Comparison of ENCODE assay signal across 9 cellular contexts in the genomic region with DNA sequence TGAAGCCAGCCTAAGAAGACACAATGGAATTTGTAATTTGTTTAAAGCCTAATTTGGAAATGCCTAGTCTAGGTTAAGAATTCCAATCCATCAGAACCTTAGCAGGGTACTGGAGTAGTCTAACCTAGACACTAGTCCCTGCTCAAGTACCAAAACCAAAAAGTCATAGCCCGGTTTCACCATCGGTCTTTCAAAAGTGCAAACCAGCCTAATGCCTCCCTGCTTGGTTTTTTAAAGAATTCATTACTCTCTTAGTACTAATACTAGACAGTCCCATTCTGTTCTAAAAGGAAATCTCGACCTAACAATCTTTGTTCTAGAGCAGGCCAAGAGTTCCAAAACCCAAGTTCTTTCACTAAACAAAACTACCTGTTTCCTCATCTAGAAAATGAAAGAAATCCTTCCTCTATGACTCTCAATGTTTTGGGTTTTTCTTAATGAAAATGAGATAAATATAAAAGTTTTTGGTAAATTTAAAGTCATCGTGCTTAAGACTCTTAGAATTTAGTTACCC. TPM values are rescaled to one million over a fixed set of nuclear protein-coding genes. Genes with fewer than 3 reads are reported as not detected.
DNase-seq lines count a peak whose midpoint lies in the region; ATAC-seq and TF ChIP-seq lines count a peak whose summit lies in the region.
"Had no signal": no experiment of that assay in that cellular context is flagged by ENCODE, and none has a peak within 500 bp of the region (broad histone marks: within the 10 kb centered on the region; RNA-seq: fewer than 3 reads in every experiment).

No MANE protein-coding gene starts in this region.

- H3K36me3 ChIP-seq in hepatocyte (replicated peaks; ENCODE audit: insufficient read depth, low read depth), result no peaks in the 10 kb centered on the region

- H3K4me3 Mint-ChIP-seq in activated CD4-positive, alpha-beta T cell treated with anti-CD3 and anti-CD28 coated beads for 36 hours, result peak overlapping the region; percentile 92
- peak overlapping the region; percentile 98 for H3K4me3 Mint-ChIP-seq in activated CD8-positive, alpha-beta T cell treated with anti-CD3 and anti-CD28 coated beads, Interleukin-2, amount 10 ng/mL, durations not matched to agents 7 days and 5 days
- peak overlapping the region; percentile 96 for H3K4me3 Mint-ChIP-seq in stimulated activated effector memory CD8-positive, alpha-beta T cell treated with anti-CD3 and anti-CD28 coated beads, Interleukin-12 subunit alpha, Interleukin-12 subunit beta, amount 100 ng/mL, for 72 hours

- peaks cover 43% of the 10 kb centered on the region for H3K4me1 Mint-ChIP-seq in activated CD4-positive, alpha-beta T cell treated with anti-CD3 and anti-CD28 coated beads for 36 hours
- peaks cover 40% of the 10 kb centered on the region for H3K4me1 Mint-ChIP-seq in activated CD8-positive, alpha-beta T cell treated with anti-CD3 and anti-CD28 coated beads, Interleukin-2, amount 10 ng/mL, durations not matched to agents 7 days and 5 days (ENCODE audit: low read depth)
- peaks cover 32% of the 10 kb centered on the region for H3K4me1 Mint-ChIP-seq in stimulated activated effector memory CD8-positive, alpha-beta T cell treated with anti-CD3 and anti-CD28 coated beads, Interleukin-12 subunit alpha, Interleukin-12 subunit beta, amount 100 ng/mL, for 72 hours

- intact Hi-C loops in activated CD4-positive, alpha-beta T cell treated with anti-CD3 and anti-CD28 coated beads for 36 hours (cut with DNase I, micrococcal nuclease), result loop anchor here (5.0 to 10.0 kb wide), 5 partner anchors 36 to 1828 kb away; a partner anchor contains a TSS

- no peaks in the 10 kb centered on the region for H3K9me2 ChIP-seq in hepatocyte (replicated peaks; ENCODE audit: insufficient read depth)

- no peak for ATAC-seq in activated CD4-positive, alpha-beta T cell treated with anti-CD3 and anti-CD28 coated beads for 36 hours
- no peak for ATAC-seq in activated CD8-positive, alpha-beta T cell treated with anti-CD3 and anti-CD28 coated beads, Interleukin-2, amount 10 ng/mL, durations not matched to agents 7 days and 5 days
- ATAC-seq in stimulated activated effector memory CD8-positive, alpha-beta T cell treated with anti-CD3 and anti-CD28 coated beads, Interleukin-12 subunit alpha, Interleukin-12 subunit beta, amount 100 ng/mL, for 72 hours, result no peak

- H3K27me3 Mint-ChIP-seq in activated CD4-positive, alpha-beta T cell treated with anti-CD3 and anti-CD28 coated beads for 36 hours, result no peaks in the 10 kb centered on the region
- no peaks in the 10 kb centered on the region for H3K27me3 Mint-ChIP-seq in activated CD8-positive, alpha-beta T cell treated with anti-CD3 and anti-CD28 coated beads, Interleukin-2, amount 10 ng/mL, durations not matched to agents 7 days and 5 days (ENCODE audit: low read depth)

- TF ChIP-seq CTCF in hepatocyte (IDR thresholded peaks at IDR 0.05; ENCODE audit: poor library complexity), result no peak

- peaks cover 73% of the 10 kb centered on the region for H3K79me2 ChIP-seq in hepatocyte

- H3K36me3 Mint-ChIP-seq in activated CD4-positive, alpha-beta T cell treated with anti-CD3 and anti-CD28 coated beads for 36 hours (ENCODE audit: low read depth), result peaks cover 45% of the 10 kb centered on the region
- peaks cover 36% of the 10 kb centered on the region for H3K36me3 Mint-ChIP-seq in activated CD8-positive, alpha-beta T cell treated with anti-CD3 and anti-CD28 coated beads, Interleukin-2, amount 10 ng/mL, durations not matched to agents 7 days and 5 days (ENCODE audit: low read depth)
- H3K36me3 Mint-ChIP-seq in stimulated activated effector memory CD8-positive, alpha-beta T cell treated with anti-CD3 and anti-CD28 coated beads, Interleukin-12 subunit alpha, Interleukin-12 subunit beta, amount 100 ng/mL, for 72 hours, result peaks cover 72% of the 10 kb centered on the region

- H3K27ac Mint-ChIP-seq in activated CD4-positive, alpha-beta T cell treated with anti-CD3 and anti-CD28 coated beads for 36 hours, result peak overlapping the region; percentile 83
- peak overlapping the region; percentile 0 for H3K27ac Mint-ChIP-seq in activated CD8-positive, alpha-beta T cell treated with anti-CD3 and anti-CD28 coated beads, Interleukin-2, amount 10 ng/mL, durations not matched to agents 7 days and 5 days
- peak overlapping the region; percentile 99 for H3K27ac Mint-ChIP-seq in stimulated activated effector memory CD8-positive, alpha-beta T cell treated with anti-CD3 and anti-CD28 coated beads, Interleukin-12 subunit alpha, Interleukin-12 subunit beta, amount 100 ng/mL, for 72 hours

- H3K4me1 ChIP-seq in hepatocyte (ENCODE audit: insufficient read depth), result peaks cover 22% of the 10 kb centered on the region

- POLR2A ChIA-PET in activated CD4-positive, alpha-beta T cell treated with anti-CD3 and anti-CD28 coated beads for 36 hours (lab: Charles Lee), result interaction anchor here (0.7 to 3.4 kb wide), 3 partner anchors 23 to 53 kb away, joined by 4 to 19 read pairs (median 4); no protein-coding TSS in a partner anchor
- POLR2A ChIA-PET in activated CD8-positive, alpha-beta T cell treated with anti-CD3 and anti-CD28 coated beads, Interleukin-2, amount 10 ng/mL, durations not matched to agents 7 days and 5 days (lab: Charles Lee), result interaction anchor here (0.7 to 3.7 kb wide), 2 partner anchors 7 to 79 kb away, joined by 3 to 15 read pairs; no protein-coding TSS in a partner anchor

- CTCF ChIA-PET in activated CD4-positive, alpha-beta T cell treated with anti-CD3 and anti-CD28 coated beads for 36 hours (lab: Charles Lee), result interaction anchor here (1.5 kb wide), 1 partner anchor 42 kb away, joined by 4 read pairs; no protein-coding TSS in a partner anchor
- CTCF ChIA-PET in activated CD8-positive, alpha-beta T cell treated with anti-CD3 and anti-CD28 coated beads, Interleukin-2, amount 10 ng/mL, durations not matched to agents 7 days and 5 days (lab: Charles Lee), result interaction anchor here (0.8 kb wide), 1 partner anchor 99 kb away, joined by 4 read pairs; no protein-coding TSS in a partner anchor

- no peaks in the 10 kb centered on the region for H3K9me3 ChIP-seq in hepatocyte (ENCODE audit: low read depth)

- H3K27me3 ChIP-seq in hepatocyte, result no peaks in the 10 kb centered on the region

- DNase-seq in activated CD4-positive, alpha-beta T cell treated with anti-CD3 and anti-CD28 coated beads for 36 hours, result no peak
- DNase-seq in activated CD4-positive, alpha-beta T cell treated with anti-CD3 and anti-CD28 coated beads for 1 hour, result no peak
- DNase-seq in activated CD8-positive, alpha-beta T cell treated with anti-CD3 and anti-CD28 coated beads, Interleukin-2, amount 10 ng/mL, durations not matched to agents 7 days and 5 days, result no peak
- DNase-seq in hepatocyte (ENCODE audit: low spot score), result no peak
- DNase-seq in stimulated activated effector memory CD8-positive, alpha-beta T cell treated with anti-CD3 and anti-CD28 coated beads, Interleukin-12 subunit alpha, Interleukin-12 subunit beta, amount 100 ng/mL, for 72 hours (ENCODE audit: low spot score in 2 of 2), result no peak
- no peak for DNase-seq in stimulated activated CD8-positive, alpha-beta memory T cell treated with anti-CD3 and anti-CD28 coated beads, Interleukin-4, amount 100 ng/mL, for 48 hours
- no peak for DNase-seq in SHP77 treated with DMSO at 0.1 percent for 48 hours (lab: John Stamatoyannopoulos, UW)
- DNase-seq in OCI-M1 (lab: John Stamatoyannopoulos, UW), result no peak
- DNase-seq: GOT3 had no signal

- H3K4me3 ChIP-seq in hepatocyte, result peak overlapping the region; percentile 88

- no peak overlapping the region for H2AFZ ChIP-seq in hepatocyte

- H3K27ac ChIP-seq in hepatocyte, result peak overlapping the region; percentile 100

- WGBS in hepatocyte (ENCODE audit: low lambda C conversion rate, missing lambda C conversion rate), result 42% methylated on average over 4 of the region's 4 CpGs

- H4K20me1 ChIP-seq in hepatocyte (ENCODE audit: insufficient read depth, poor library complexity, severe bottlenecking), result peaks cover 62% of the 10 kb centered on the region

- H3K9me3 Mint-ChIP-seq in activated CD4-positive, alpha-beta T cell treated with anti-CD3 and anti-CD28 coated beads for 36 hours (ENCODE audit: low read depth), result no peaks in the 10 kb centered on the region
- H3K9me3 Mint-ChIP-seq in activated CD8-positive, alpha-beta T cell treated with anti-CD3 and anti-CD28 coated beads, Interleukin-2, amount 10 ng/mL, durations not matched to agents 7 days and 5 days (ENCODE audit: insufficient read depth), result no peaks in the 10 kb centered on the region
- no peaks in the 10 kb centered on the region for H3K9me3 Mint-ChIP-seq in stimulated activated effector memory CD8-positive, alpha-beta T cell treated with anti-CD3 and anti-CD28 coated beads, Interleukin-12 subunit alpha, Interleukin-12 subunit beta, amount 100 ng/mL, for 72 hours

- peak overlapping the region; percentile 84 for H3K4me2 ChIP-seq in hepatocyte

RNA-seq across cellular contexts. Expression of a gene that starts 2.6 kb away (rescaled TPM):
- 10 to 100 TPM; 87.1 to 91.4 TPM for total RNA-seq in activated CD4-positive, alpha-beta T cell treated with anti-CD3 and anti-CD28 coated beads for 36 hours
- 10 to 100 TPM; 91.0 to 94.9 TPM for total RNA-seq in activated CD8-positive, alpha-beta T cell treated with anti-CD3 and anti-CD28 coated beads, Interleukin-2, amount 10 ng/mL, durations not matched to agents 7 days and 5 days
- total RNA-seq in hepatocyte, result 97.4 and 98.9 TPM in 2 replicates
- 63.2 and 68.6 TPM in 2 replicates for polyA plus RNA-seq in hepatocyte

Comparison
In these comparisons a context has a peak if more than half of its experiments do, and no peak if none do; other contexts are left out.
1. H3K27ac Mint-ChIP-seq: peak in every context shown above with its lines; median percentile 99 in stimulated activated effector memory CD8-positive, alpha-beta T cell treated with anti-CD3 and anti-CD28 coated beads, Interleukin-12 subunit alpha, Interleukin-12 subunit beta, amount 100 ng/mL, for 72 hours; 83 in activated CD4-positive, alpha-beta T cell treated with anti-CD3 and anti-CD28 coated beads for 36 hours; 0 in activated CD8-positive, alpha-beta T cell treated with anti-CD3 and anti-CD28 coated beads, Interleukin-2, amount 10 ng/mL, durations not matched to agents 7 days and 5 days.